7 cellular contexts compared by ENCODE assay signal in genomic region chr17:7100641-7101379, GRCh38. TPM values are rescaled to one million over a fixed set of nuclear protein-coding genes. Genes with fewer than 3 reads are reported as not detected.
"Had no signal": no experiment of that assay in that cellular context is flagged by ENCODE, and none has a peak within 500 bp of the region (broad histone marks: within the 10 kb centered on the region; RNA-seq: fewer than 3 reads in every experiment).

No MANE protein-coding gene starts in this region.

RNA-seq across cellular contexts. Expression of gene ASGR2, which starts 13.8 kb away (rescaled TPM):
- total RNA-seq: glomerular endothelial cell, lung microvascular endothelial cell, osteocyte, temporal lobe, urinary bladder had no signal
- polyA plus RNA-seq: naive thymus-derived CD4-positive, alpha-beta T cell had no signal

RNA-seq across cellular contexts. Expression of gene CLEC10A, which starts 20.8 kb away (rescaled TPM):
- total RNA-seq: glomerular endothelial cell, osteocyte, temporal lobe had no signal
- polyA plus RNA-seq: naive thymus-derived CD4-positive, alpha-beta T cell had no signal

RNA-seq across cellular contexts. Expression of gene SLC16A11, which starts 56.9 kb away (rescaled TPM):
- total RNA-seq: stomach, temporal lobe, urinary bladder had no signal
